Comparison of ENCODE assay signal across 30 cellular contexts in the genomic region with DNA sequence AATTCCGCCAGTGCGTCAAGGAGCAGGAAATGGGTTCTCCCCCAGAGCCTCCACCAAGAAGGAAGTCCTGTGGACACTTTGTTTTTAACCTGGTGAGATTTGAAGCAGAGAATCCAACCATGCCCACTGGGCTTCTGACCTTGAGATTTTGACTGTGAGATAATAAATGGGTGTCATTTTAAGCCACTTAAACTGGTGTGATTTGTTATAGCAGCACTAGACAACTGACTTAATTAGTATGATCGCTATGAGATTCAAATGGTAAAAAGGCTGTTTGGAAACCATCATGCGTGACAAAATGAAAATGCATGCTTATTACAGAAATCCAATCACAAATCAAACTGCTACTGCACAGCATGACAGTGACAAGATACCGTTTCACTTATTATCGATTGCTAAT.
"Had no signal": no experiment of that assay in that cellular context is flagged by ENCODE, and none has a peak within 500 bp of the region (broad histone marks: within the 10 kb centered on the region; RNA-seq: fewer than 3 reads in every experiment).

No MANE protein-coding gene starts in this region.

- H3K27me3 Mint-ChIP-seq: activated T-helper 17 cell treated with anti-CD3 and anti-CD28 coated beads, Interleukin-2, amount 50 U/mL, for 72 hours; effector memory CD8-positive, alpha-beta T cell had no signal

- H3K36me3 Mint-ChIP-seq: activated naive CD8-positive, alpha-beta T cell had no signal

- H3K4me3 ChIP-seq: esophagus squamous epithelium, gastroesophageal sphincter, heart right ventricle, hepatocyte had no signal

- H3K79me2 ChIP-seq: hepatocyte had no signal

- H3K4me2 ChIP-seq: hepatocyte had no signal

- ATAC-seq: activated CD4-positive, CD25-positive, alpha-beta regulatory T cell treated with anti-CD3 and anti-CD28 coated beads, Interleukin-2, amount 50 U/mL, for 24 hours; activated CD8-positive, alpha-beta T cell treated with anti-CD3 and anti-CD28 coated beads for 36 hours; activated T-cell treated with anti-CD3 and anti-CD28 coated beads, Interleukin-2, amount 50 U/mL, for 4 hours; activated T-helper 17 cell treated with anti-CD3 and anti-CD28 coated beads, Interleukin-2, amount 50 U/mL, for 72 hours; effector memory CD8-positive, alpha-beta T cell; gastroesophageal sphincter; heart right ventricle had no signal

- H3K27ac Mint-ChIP-seq: activated B cell treated with CpG ODN at 0.5 μM for 24 hours; activated CD8-positive, alpha-beta T cell treated with anti-CD3 and anti-CD28 coated beads for 36 hours; activated naive CD8-positive, alpha-beta T cell; activated T-helper 17 cell treated with anti-CD3 and anti-CD28 coated beads, Interleukin-2, amount 50 U/mL, for 72 hours; effector memory CD8-positive, alpha-beta T cell; T-helper 2 cell treated with Interferon-gamma antibody and Interleukin-4, amounts not matched to agents 5 μg/mL and 100 μg/mL, for 36 hours had no signal

- DNase-seq: activated B cell treated with CpG ODN at 0.5 μM for 24 hours; activated CD4-positive, alpha-beta T cell treated with anti-CD3 and anti-CD28 coated beads for 48 hours; activated CD4-positive, alpha-beta T cell treated with anti-CD3 and anti-CD28 coated beads, Interleukin-2, amount 50 U/mL, for 1 hour; activated CD4-positive, alpha-beta T cell treated with anti-CD3 and anti-CD28 coated beads, Interleukin-2, amount 50 U/mL, for 48 hours; activated CD8-positive, alpha-beta memory T cell treated with anti-CD3 and anti-CD28 coated beads for 24 hours; activated CD8-positive, alpha-beta T cell treated with anti-CD3 and anti-CD28 coated beads for 36 hours; activated effector memory CD4-positive, alpha-beta T cell treated with Interleukin-2 at 50 U/mL for 16 hours; activated gamma-delta T cell treated with Interleukin-2 at 50 U/mL for 16 hours; activated naive CD4-positive, alpha-beta T cell treated with anti-CD3 and anti-CD28 coated beads, Interleukin-2, amount 50 U/mL, for 16 hours; activated naive CD4-positive, alpha-beta T cell treated with Interleukin-2 at 50 U/mL for 16 hours; activated T-cell treated with anti-CD3 and anti-CD28 coated beads, Interleukin-2, amount 50 U/mL, for 4 hours; amniotic stem cell; anterior cingulate cortex; caudate nucleus; cortex of kidney; dermis blood vessel endothelial cell; effector CD4-positive, alpha-beta T cell; effector memory CD8-positive, alpha-beta T cell; erythroblast; esophagus squamous epithelium; foreskin melanocyte; heart right ventricle; T1000; WERI-Rb-1 had no signal

- H2AFZ ChIP-seq: hepatocyte had no signal

- H3K4me1 ChIP-seq: esophagus squamous epithelium, gastroesophageal sphincter, heart right ventricle had no signal

- H3K9me3 ChIP-seq: esophagus squamous epithelium, gastroesophageal sphincter, heart right ventricle had no signal

- H3K4me1 Mint-ChIP-seq: activated B cell treated with CpG ODN at 0.5 μM for 24 hours; activated T-helper 17 cell treated with anti-CD3 and anti-CD28 coated beads, Interleukin-2, amount 50 U/mL, for 72 hours had no signal

- H3K4me3 Mint-ChIP-seq: activated B cell treated with CpG ODN at 0.5 μM for 24 hours; activated CD8-positive, alpha-beta T cell treated with anti-CD3 and anti-CD28 coated beads for 36 hours; activated naive CD8-positive, alpha-beta T cell; activated T-cell treated with anti-CD3 and anti-CD28 coated beads, Interleukin-2, amount 50 U/mL, for 4 hours; activated T-helper 17 cell treated with anti-CD3 and anti-CD28 coated beads, Interleukin-2, amount 50 U/mL, for 72 hours; effector memory CD8-positive, alpha-beta T cell; T-helper 2 cell treated with Interferon-gamma antibody and Interleukin-4, amounts not matched to agents 5 μg/mL and 100 μg/mL, for 36 hours had no signal

- H3K27ac ChIP-seq: esophagus squamous epithelium, gastroesophageal sphincter, heart right ventricle, hepatocyte, WERI-Rb-1 had no signal

- H3K27me3 ChIP-seq: esophagus squamous epithelium, gastroesophageal sphincter, hepatocyte had no signal

- H3K9me3 Mint-ChIP-seq: activated B cell treated with CpG ODN at 0.5 μM for 24 hours; activated CD8-positive, alpha-beta T cell treated with anti-CD3 and anti-CD28 coated beads for 36 hours; activated T-helper 17 cell treated with anti-CD3 and anti-CD28 coated beads, Interleukin-2, amount 50 U/mL, for 72 hours; T-helper 2 cell treated with Interferon-gamma antibody and Interleukin-4, amounts not matched to agents 5 μg/mL and 100 μg/mL, for 36 hours had no signal

- H3K36me3 ChIP-seq: esophagus squamous epithelium, gastroesophageal sphincter, heart right ventricle, WERI-Rb-1 had no signal
